In genomic region chr12:116159593-116159992, GRCh38 we compare ENCODE assay signal across 26 cellular contexts.
"Had no signal": no experiment of that assay in that cellular context is flagged by ENCODE, and none has a peak within 500 bp of the region (broad histone marks: within the 10 kb centered on the region; RNA-seq: fewer than 3 reads in every experiment).

No MANE protein-coding gene starts in this region.

- H3K27ac Mint-ChIP-seq: activated CD8-positive, alpha-beta T cell treated with anti-CD3 and anti-CD28 coated beads, Interleukin-2, amount 10 ng/mL, durations not matched to agents 7 days and 5 days; activated naive CD4-positive, alpha-beta T cell treated with anti-CD3 and anti-CD28 coated beads, Interleukin-2, amount 50 U/mL, for 24 hours; activated T-helper 1 cell treated with anti-CD3 and anti-CD28 coated beads, Interleukin-12 subunit alpha, Interleukin-12 subunit beta, Interleukin-2, Interleukin-4 antibody, amounts not matched to agents 30 ng/mL and 10 ng/mL and 1 ng/mL, durations not matched to agents 14 hours and 24 hours and 36 hours; effector memory CD8-positive, alpha-beta T cell; stimulated activated memory B cell treated with anti-CD40 and anti-IgM and Interleukin-4, amounts not matched to agents 10 μg/mL and 1 μg/mL and 100 μg/mL, for 72 hours; type B pancreatic cell had no signal

- H3K36me3 Mint-ChIP-seq: activated naive CD4-positive, alpha-beta T cell treated with anti-CD3 and anti-CD28 coated beads, Interleukin-2, amount 50 U/mL, for 24 hours; naive B cell; stimulated activated memory B cell treated with anti-CD40 and anti-IgM and Interleukin-4, amounts not matched to agents 10 μg/mL and 1 μg/mL and 100 μg/mL, for 72 hours; type B pancreatic cell had no signal

- H3K27ac ChIP-seq: colonic mucosa, dorsolateral prefrontal cortex, esophagus muscularis mucosa, gastroesophageal sphincter, skin epidermis, vagina had no signal

- H3K27me3 ChIP-seq: colonic mucosa, dorsolateral prefrontal cortex, esophagus muscularis mucosa, gastroesophageal sphincter, right lobe of liver, testis, vagina had no signal

- H3K9me3 Mint-ChIP-seq: activated naive CD4-positive, alpha-beta T cell treated with anti-CD3 and anti-CD28 coated beads, Interleukin-2, amount 50 U/mL, for 24 hours; activated T-helper 1 cell treated with anti-CD3 and anti-CD28 coated beads, Interleukin-12 subunit alpha, Interleukin-12 subunit beta, Interleukin-2, Interleukin-4 antibody, amounts not matched to agents 30 ng/mL and 10 ng/mL and 1 ng/mL, durations not matched to agents 14 hours and 24 hours and 36 hours; effector memory CD8-positive, alpha-beta T cell; naive B cell; stimulated activated memory B cell treated with anti-CD40 and anti-IgM and Interleukin-4, amounts not matched to agents 10 μg/mL and 1 μg/mL and 100 μg/mL, for 72 hours; type B pancreatic cell had no signal

- DNase-seq: activated CD4-positive, alpha-beta T cell treated with anti-CD3 and anti-CD28 coated beads for 1 hour; activated CD4-positive, alpha-beta T cell treated with anti-CD3 and anti-CD28 coated beads, Interleukin-2, amount 50 U/mL, for 1 hour; activated CD8-positive, alpha-beta T cell treated with anti-CD3 and anti-CD28 coated beads, Interleukin-2, amount 10 ng/mL, durations not matched to agents 7 days and 5 days; activated gamma-delta T cell; central memory CD4-positive, alpha-beta T cell; colonic mucosa; dorsolateral prefrontal cortex; effector memory CD8-positive, alpha-beta T cell; islet precursor cell; left colon; mucosa of descending colon; naive B cell; nucleus accumbens; posterior cingulate gyrus; right lobe of liver; stimulated activated CD4-positive, alpha-beta T cell treated with anti-CD3 and anti-CD28 coated beads, Interleukin-15, amount 100 ng/mL, for 24 hours had no signal

- H3K4me3 Mint-ChIP-seq: activated CD8-positive, alpha-beta T cell treated with anti-CD3 and anti-CD28 coated beads, Interleukin-2, amount 10 ng/mL, durations not matched to agents 7 days and 5 days; activated naive CD4-positive, alpha-beta T cell treated with anti-CD3 and anti-CD28 coated beads, Interleukin-2, amount 50 U/mL, for 24 hours; activated T-helper 1 cell treated with anti-CD3 and anti-CD28 coated beads, Interleukin-12 subunit alpha, Interleukin-12 subunit beta, Interleukin-2, Interleukin-4 antibody, amounts not matched to agents 30 ng/mL and 10 ng/mL and 1 ng/mL, durations not matched to agents 14 hours and 24 hours and 36 hours; effector memory CD8-positive, alpha-beta T cell; naive B cell; stimulated activated memory B cell treated with anti-CD40 and anti-IgM and Interleukin-4, amounts not matched to agents 10 μg/mL and 1 μg/mL and 100 μg/mL, for 72 hours; type B pancreatic cell had no signal

- H3K36me3 ChIP-seq: colonic mucosa, esophagus muscularis mucosa, gastroesophageal sphincter, right lobe of liver, vagina had no signal

- H3K9me3 ChIP-seq: colonic mucosa, esophagus muscularis mucosa, gastroesophageal sphincter, mucosa of descending colon, right lobe of liver, testis, vagina had no signal

- H3K27me3 Mint-ChIP-seq: activated naive CD4-positive, alpha-beta T cell treated with anti-CD3 and anti-CD28 coated beads, Interleukin-2, amount 50 U/mL, for 24 hours; effector memory CD8-positive, alpha-beta T cell; naive B cell; stimulated activated memory B cell treated with anti-CD40 and anti-IgM and Interleukin-4, amounts not matched to agents 10 μg/mL and 1 μg/mL and 100 μg/mL, for 72 hours; type B pancreatic cell had no signal

- H3K4me3 ChIP-seq: colonic mucosa, dorsolateral prefrontal cortex, esophagus muscularis mucosa, gastroesophageal sphincter, mucosa of descending colon, right lobe of liver, skin epidermis, testis, vagina had no signal

- FAIRE-seq: astrocyte had no signal

- ATAC-seq: activated CD8-positive, alpha-beta T cell treated with anti-CD3 and anti-CD28 coated beads, Interleukin-2, amount 10 ng/mL, durations not matched to agents 7 days and 5 days; effector memory CD8-positive, alpha-beta T cell; gastroesophageal sphincter; mucosa of descending colon; stimulated activated memory B cell treated with anti-CD40 and anti-IgM and Interleukin-4, amounts not matched to agents 10 μg/mL and 1 μg/mL and 100 μg/mL, for 72 hours had no signal
